In the genomic region with DNA sequence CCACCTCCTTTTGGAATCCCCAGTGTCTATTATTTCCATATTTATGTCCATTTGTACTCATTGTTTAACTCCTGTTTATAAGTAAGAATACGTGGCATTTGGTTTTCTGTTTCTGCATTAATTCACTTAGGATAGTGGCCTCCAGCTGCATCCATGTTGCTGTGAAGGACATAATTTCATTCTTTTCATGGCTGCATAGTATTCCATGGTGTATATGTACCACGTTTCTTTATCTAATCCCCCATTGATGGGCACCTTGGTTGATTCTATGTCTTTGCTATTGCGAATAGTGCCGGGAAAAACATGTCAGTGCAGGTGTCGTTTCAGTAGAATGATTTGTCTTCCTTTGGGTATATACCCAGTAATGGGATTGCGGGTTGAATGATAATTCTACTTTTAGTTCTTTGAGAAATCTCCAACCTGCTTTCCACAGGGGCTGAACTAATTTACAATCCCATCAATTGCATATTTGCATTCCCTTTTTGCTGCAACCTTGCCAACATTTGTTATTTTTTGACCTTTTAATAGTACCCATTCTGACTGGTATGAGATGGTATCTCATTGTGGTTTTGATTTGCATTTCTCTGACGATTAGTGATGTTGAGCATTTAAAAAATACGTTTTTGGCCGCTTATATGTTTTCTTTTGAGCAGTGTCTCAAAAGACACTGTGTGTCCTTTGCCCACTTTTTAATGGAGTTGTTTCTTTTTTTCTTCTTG, we compare ENCODE assay signal across 27 cellular contexts.
"Had no signal": no experiment of that assay in that cellular context is flagged by ENCODE, and none has a peak within 500 bp of the region (broad histone marks: within the 10 kb centered on the region; RNA-seq: fewer than 3 reads in every experiment).

No MANE protein-coding gene starts in this region.

- H3K36me3 ChIP-seq: left lung, lower lobe of right lung, pancreas, prostate gland, spleen, suprapubic skin, thoracic aorta, tibial artery, upper lobe of right lung had no signal

- H3K27ac ChIP-seq: left lung, lower lobe of right lung, pancreas, prostate gland, spleen, suprapubic skin, thoracic aorta, tibial artery, upper lobe of right lung had no signal

- DNase-seq: left colon; left lung; mammary epithelial cell; mesenchymal stem cell; naive thymus-derived CD8-positive, alpha-beta T cell; nucleus accumbens; pancreas; retina; right cardiac atrium; small intestine; spleen; stimulated activated CD4-positive, alpha-beta T cell treated with anti-CD3 and anti-CD28 coated beads, Interleukin-4, amount 100 ng/mL, for 24 hours; stimulated activated naive CD4-positive, alpha-beta T cell; tibial artery; trophoblast cell; upper lobe of right lung had no signal

- H3K4me3 Mint-ChIP-seq: naive thymus-derived CD8-positive, alpha-beta T cell; nephron; neural crest cell; stimulated activated effector memory CD8-positive, alpha-beta T cell treated with anti-CD3 and anti-CD28 coated beads, Interleukin-12 subunit alpha, Interleukin-12 subunit beta, amount 100 ng/mL, for 72 hours; stimulated activated naive CD8-positive, alpha-beta T cell treated with anti-CD3 and anti-CD28 coated beads, Interleukin-15, Interleukin-2, amounts not matched to agents 100 ng/mL and 50 ng/mL, for 24 hours had no signal

- H3K4me3 ChIP-seq: left lung, lower lobe of right lung, pancreas, prostate gland, spleen, suprapubic skin, thoracic aorta, tibial artery, upper lobe of right lung had no signal

- H3K4me1 ChIP-seq: left lung, lower lobe of right lung, pancreas, prostate gland, spleen, suprapubic skin, upper lobe of right lung had no signal

- H3K27me3 ChIP-seq: left lung, suprapubic skin, tibial artery, upper lobe of right lung had no signal

- FAIRE-seq: kidney, pancreas, small intestine, urothelium cell line had no signal

- H3K4me1 Mint-ChIP-seq: naive thymus-derived CD8-positive, alpha-beta T cell; nephron; neural crest cell; stimulated activated effector memory CD8-positive, alpha-beta T cell treated with anti-CD3 and anti-CD28 coated beads, Interleukin-12 subunit alpha, Interleukin-12 subunit beta, amount 100 ng/mL, for 72 hours had no signal

- H3K27ac Mint-ChIP-seq: naive thymus-derived CD8-positive, alpha-beta T cell; nephron; stimulated activated effector memory CD8-positive, alpha-beta T cell treated with anti-CD3 and anti-CD28 coated beads, Interleukin-12 subunit alpha, Interleukin-12 subunit beta, amount 100 ng/mL, for 72 hours; stimulated activated naive CD8-positive, alpha-beta T cell treated with anti-CD3 and anti-CD28 coated beads, Interleukin-15, Interleukin-2, amounts not matched to agents 100 ng/mL and 50 ng/mL, for 24 hours had no signal

- H3K36me3 Mint-ChIP-seq: stimulated activated effector memory CD8-positive, alpha-beta T cell treated with anti-CD3 and anti-CD28 coated beads, Interleukin-12 subunit alpha, Interleukin-12 subunit beta, amount 100 ng/mL, for 72 hours had no signal

- H3K9me3 ChIP-seq: lower lobe of right lung, pancreas, prostate gland, suprapubic skin, thoracic aorta, tibial artery, upper lobe of right lung had no signal

- ATAC-seq: left colon; left lung; lower lobe of right lung; naive thymus-derived CD8-positive, alpha-beta T cell; pancreas; right cardiac atrium; sciatic nerve; stimulated activated effector memory CD8-positive, alpha-beta T cell treated with anti-CD3 and anti-CD28 coated beads, Interleukin-12 subunit alpha, Interleukin-12 subunit beta, amount 100 ng/mL, for 72 hours; upper lobe of right lung had no signal
